Comparison of ENCODE assay signal across 20 cellular contexts in genomic region chr10:86127274-86127819, GRCh38.
"Had no signal": no experiment of that assay in that cellular context is flagged by ENCODE, and none has a peak within 500 bp of the region (broad histone marks: within the 10 kb centered on the region; RNA-seq: fewer than 3 reads in every experiment).

No MANE protein-coding gene starts in this region.

- DNase-seq: KBM-7; NCI-H1092; NCI-H1105 treated with DMSO at 0.1 percent for 48 hours; NCI-H1417 treated with DMSO at 0.1 percent for 48 hours; NCI-H146; NCI-H1694 treated with DMSO at 0.1 percent for 48 hours; NCI-H1930; NCI-H2081; NCI-H2107; NCI-H226; NCI-H446; NCI-H510A; NCI-H524 treated with DMSO at 0.1 percent for 48 hours; NCI-H69; NCI-H774; NK-92 treated with Interleukin-12 subunit alpha and Interleukin-12 subunit beta, amount 100 ng/mL, for 24 hours; PC-3; Right ventricle myocardium superior; SIG-M5 had no signal

- ATAC-seq: Panc1, PC-3 had no signal
